25 cellular contexts compared by ENCODE assay signal in the genomic region with DNA sequence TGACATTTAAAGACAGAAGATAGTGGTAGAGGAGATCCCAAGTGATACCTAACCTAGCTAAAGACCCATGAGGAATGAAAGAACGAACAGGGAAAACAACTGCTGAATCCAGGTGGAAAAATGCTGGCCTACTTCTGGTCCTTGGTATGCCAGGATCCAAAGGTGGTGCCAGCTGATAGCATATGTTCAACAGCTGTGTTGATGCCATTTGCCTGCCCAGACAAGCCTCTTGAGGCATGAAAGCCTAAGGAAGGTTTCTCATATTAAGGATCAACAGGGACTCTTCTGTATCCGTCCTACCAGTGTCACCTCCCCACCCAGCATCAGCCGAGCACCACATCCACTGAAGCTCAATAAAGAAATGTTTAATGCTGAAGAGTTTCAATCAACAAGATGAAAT.
DNase-seq lines count a peak whose midpoint lies in the region; ATAC-seq and TF ChIP-seq lines count a peak whose summit lies in the region.
"Had no signal": no experiment of that assay in that cellular context is flagged by ENCODE, and none has a peak within 500 bp of the region (broad histone marks: within the 10 kb centered on the region; RNA-seq: fewer than 3 reads in every experiment).

No MANE protein-coding gene starts in this region.

- no peak for TF ChIP-seq POLR2A in stomach (IDR thresholded peaks at IDR 0.05)

- H3K9me3 Mint-ChIP-seq in natural killer cell, result no peaks in the 10 kb centered on the region
- H3K9me3 Mint-ChIP-seq: immature natural killer cell; naive thymus-derived CD8-positive, alpha-beta T cell had no signal

- peaks cover 0 to 14% of the 10 kb centered on the region in 2 donors for H3K27me3 Mint-ChIP-seq in natural killer cell (ENCODE audit: low read depth in 2 of 2)
- H3K27me3 Mint-ChIP-seq: naive thymus-derived CD8-positive, alpha-beta T cell had no signal

- no peak for TF ChIP-seq EP300 in stomach (IDR thresholded peaks at IDR 0.05)

- ATAC-seq in foreskin keratinocyte (peak; percentile 50), GM18909 (IDR thresholded peaks at IDR 0.05; ENCODE audit: poor library complexity, unreplicated experiment) (no peak), natural killer cell (no peak)
- ATAC-seq: gastrocnemius medialis; left lung; naive thymus-derived CD8-positive, alpha-beta T cell; upper lobe of right lung had no signal

- no peak overlapping the region for H3K4me3 ChIP-seq in stomach
- H3K4me3 ChIP-seq: colonic mucosa, gastrocnemius medialis, left lung, upper lobe of right lung had no signal

- DNase-seq in NCI-H1694 (lab: John Stamatoyannopoulos, UW) (peak; percentile 43), NCI-H524 (lab: John Stamatoyannopoulos, UW) (peak; percentile 4 to 61), foreskin keratinocyte (peak; percentile 42 to 71), stomach (peak; percentile 32), T1000 (lab: John Stamatoyannopoulos, UW) (no peak), natural killer cell (no peak)
- DNase-seq: activated CD4-positive, alpha-beta T cell treated with anti-CD3 and anti-CD28 coated beads, Interleukin-2, amount 50 U/mL, for 48 hours; activated naive CD4-positive, alpha-beta T cell treated with Interleukin-2 at 50 U/mL for 16 hours; colonic mucosa; COR-L47; DMS79; gastrocnemius medialis; hypothalamus; immature natural killer cell; left lung; midbrain; naive thymus-derived CD8-positive, alpha-beta T cell; NCI-H187; occipital lobe; retina; stimulated activated CD4-positive, alpha-beta T cell treated with anti-CD3 and anti-CD28 coated beads, Interleukin-2, amount 100 ng/mL, for 24 hours; T-helper 1 cell; upper lobe of right lung had no signal

- H3K36me3 ChIP-seq in stomach, result no peaks in the 10 kb centered on the region
- H3K36me3 ChIP-seq: colonic mucosa, gastrocnemius medialis, left lung, upper lobe of right lung had no signal

- intact Hi-C loops in stomach (cut with DNase I; ENCODE audit: low total_unique reads) (loop anchor here (5.0 kb wide), 1 partner anchor 142 kb away; no protein-coding TSS in a partner anchor), natural killer cell (cut with micrococcal nuclease) (loop anchor here (10.0 kb wide), 1 partner anchor 89 kb away; no protein-coding TSS in a partner anchor)

- H3K27ac ChIP-seq in foreskin keratinocyte (peak overlapping the region; percentile 35), stomach (peak overlapping the region in 1 of 5 donors; percentile 63)
- H3K27ac ChIP-seq: colonic mucosa, gastrocnemius medialis, KMS-11, left lung, upper lobe of right lung had no signal

- no peaks in the 10 kb centered on the region for H3K36me3 Mint-ChIP-seq in natural killer cell
- H3K36me3 Mint-ChIP-seq: immature natural killer cell; naive thymus-derived CD8-positive, alpha-beta T cell had no signal

- peaks cover 5 to 6% of the 10 kb centered on the region in 2 donors for H3K4me1 Mint-ChIP-seq in natural killer cell

- TF ChIP-seq CTCF in foreskin keratinocyte (conservative IDR thresholded peaks at IDR 0.05) (peak; percentile 47), stomach (IDR thresholded peaks at IDR 0.05) (no peak), natural killer cell (IDR thresholded peaks at IDR 0.05) (no peak)

- 79 to 84% (median 81%) methylated on average over 3 of the region's 3 CpGs for WGBS in stomach, 5 donors

- H3K27ac Mint-ChIP-seq in natural killer cell, result no peak overlapping the region
- H3K27ac Mint-ChIP-seq: immature natural killer cell had no signal

- no peak overlapping the region for H3K4me3 Mint-ChIP-seq in natural killer cell
- H3K4me3 Mint-ChIP-seq: immature natural killer cell; naive thymus-derived CD8-positive, alpha-beta T cell had no signal

- H3K9me3 ChIP-seq in stomach, result no peaks in the 10 kb centered on the region
- H3K9me3 ChIP-seq: colonic mucosa, gastrocnemius medialis, left lung, upper lobe of right lung had no signal

- H3K4me1 ChIP-seq in foreskin keratinocyte (peaks cover 38% of the 10 kb centered on the region), stomach (peaks cover 0 to 31% (median 13%) of the 10 kb centered on the region in 4 donors)
- H3K4me1 ChIP-seq: colonic mucosa had no signal

- H3K27me3 ChIP-seq in foreskin keratinocyte (no peaks in the 10 kb centered on the region), stomach (no peaks in the 10 kb centered on the region)
- H3K27me3 ChIP-seq: colonic mucosa, gastrocnemius medialis, left lung, upper lobe of right lung had no signal

Comparison
In these comparisons a context has a peak if more than half of its experiments do, and no peak if none do; other contexts are left out.
1. DNase-seq: peak in NCI-H1694 (single experiment), NCI-H524 (2 of 2), foreskin keratinocyte (2 of 2) and stomach (single experiment); none in T1000 (single experiment) and natural killer cell (single experiment).